ENCODE assay signal across 19 cellular contexts in genomic region chr10:71236286-71236685, GRCh38. TPM values are rescaled to one million over a fixed set of nuclear protein-coding genes. Genes with fewer than 3 reads are reported as not detected.
DNase-seq lines count a peak whose midpoint lies in the region; TF ChIP-seq lines count a peak whose summit lies in the region.
"Had no signal": no experiment of that assay in that cellular context is flagged by ENCODE, and none has a peak within 500 bp of the region (broad histone marks: within the 10 kb centered on the region; RNA-seq: fewer than 3 reads in every experiment).

No MANE protein-coding gene starts in this region.

- H3K9me3 Mint-ChIP-seq in glutamatergic neuron (ENCODE audit: unreplicated experiment) = peaks cover 7% of the 10 kb centered on the region
- H3K9me3 Mint-ChIP-seq: stimulated activated memory B cell treated with anti-CD40 and anti-IgM and Interleukin-4, amounts not matched to agents 10 μg/mL and 1 μg/mL and 100 μg/mL, for 72 hours had no signal

- TF ChIP-seq CTCF in AG10803 (conservative IDR thresholded peaks at IDR 0.05; ENCODE audit: low read length) = no peak
- TF ChIP-seq CTCF in Loucy (conservative IDR thresholded peaks at IDR 0.05; ENCODE audit: low read length) = no peak
- no peak for TF ChIP-seq CTCF in glutamatergic neuron (IDR thresholded peaks at IDR 0.05; ENCODE audit: partially characterized antibody, unreplicated experiment)

- H3K79me1 ChIP-seq in neuronal stem cell (ENCODE audit: low read depth, low read length) = no peaks in the 10 kb centered on the region

- WGBS in neuronal stem cell (ENCODE audit: extremely low coverage in 2 of 2, insufficient read length in 2 of 2, insufficient replicate concordance in 1 of 2), 2 donors = no CpG with 5 or more reads among the region's 10 CpGs

- H3K23ac ChIP-seq in neuronal stem cell (ENCODE audit: low read depth, low read length, poor library complexity) = no peak overlapping the region

- H3K4me3 ChIP-seq in AG10803 (ENCODE audit: low read length) (no peak overlapping the region), Loucy (ENCODE audit: low read length, poor library complexity, severe bottlenecking) (no peak overlapping the region), neuronal stem cell (ENCODE audit: low read length in 2 of 2) (no peak overlapping the region)
- H3K4me3 ChIP-seq: HAP-1, upper lobe of right lung had no signal

- peaks cover 23% of the 10 kb centered on the region for H3K4me1 ChIP-seq in Loucy (ENCODE audit: insufficient read depth, low read length, poor library complexity, severe bottlenecking)
- peaks cover 4 to 7% of the 10 kb centered on the region in 2 donors for H3K4me1 ChIP-seq in neuronal stem cell (ENCODE audit: control insufficient read depth in 2 of 2, insufficient read depth in 1 of 2, low read depth in 1 of 2, low read length in 2 of 2)

- H3K27me3 Mint-ChIP-seq in glutamatergic neuron (ENCODE audit: unreplicated experiment) = peaks cover 8% of the 10 kb centered on the region

- no peaks in the 10 kb centered on the region for H3K27me3 ChIP-seq in Loucy (ENCODE audit: insufficient read depth, low read length, poor library complexity, severe bottlenecking)
- peaks cover 0 to 38% (median 0%) of the 10 kb centered on the region in 3 experiments for H3K27me3 ChIP-seq in neuronal stem cell (ENCODE audit: control insufficient read depth in 3 of 3, insufficient read depth in 3 of 3, low read depth in 1 of 3, low read length in 3 of 3)
- H3K27me3 ChIP-seq: heart left ventricle, upper lobe of right lung had no signal

- peaks cover 19% of the 10 kb centered on the region for H3K4me1 Mint-ChIP-seq in glutamatergic neuron (ENCODE audit: low read depth, unreplicated experiment)

- H3K18ac ChIP-seq in neuronal stem cell (ENCODE audit: low read length) = peak overlapping the region; percentile 57

- no peaks in the 10 kb centered on the region for H3F3A ChIP-seq in Loucy (ENCODE audit: low read depth)

- no peaks in the 10 kb centered on the region for H3K79me2 ChIP-seq in Loucy (ENCODE audit: insufficient read depth, low read length)

- peak overlapping the region; percentile 14 for H2BK5ac ChIP-seq in neuronal stem cell (ENCODE audit: low read length)

- no peak overlapping the region for H3K27ac ChIP-seq in neuronal stem cell (replicated peaks; ENCODE audit: low read length)
- H3K27ac ChIP-seq: epithelial cell of prostate had no signal

- no peaks in the 10 kb centered on the region for H3K9me2 ChIP-seq in Loucy (replicated peaks; ENCODE audit: low read depth, low read length)

- H2AFZ ChIP-seq in Loucy (ENCODE audit: low read length) = no peak overlapping the region
- no peak overlapping the region for H2AFZ ChIP-seq in neuronal stem cell (ENCODE audit: low read length)

- H4K8ac ChIP-seq in neuronal stem cell (ENCODE audit: low read depth, low read length) = no peak overlapping the region

- H2BK120ac ChIP-seq in neuronal stem cell (ENCODE audit: low read depth, low read length) = no peak overlapping the region

- H4K20me1 ChIP-seq in Loucy (ENCODE audit: insufficient read depth, low read length, poor library complexity, severe bottlenecking) = no peaks in the 10 kb centered on the region

- DNase-seq in AG10803 (ENCODE audit: low read depth) = peak; percentile 68
- peak; percentile 7 for DNase-seq in glutamatergic neuron
- no peak for DNase-seq in neuronal stem cell (ENCODE audit: low spot score)
- no peak for DNase-seq in activated gamma-delta T cell (lab: John Stamatoyannopoulos, UW)
- DNase-seq in NCI-H146 (lab: John Stamatoyannopoulos, UW) = no peak
- no peak for DNase-seq in DMS79 (lab: John Stamatoyannopoulos, UW)
- no peak for DNase-seq in foreskin melanocyte
- DNase-seq: ACHN; activated CD4-positive, alpha-beta T cell treated with anti-CD3 and anti-CD28 coated beads for 48 hours; activated CD8-positive, alpha-beta memory T cell treated with anti-CD3 and anti-CD28 coated beads, Interleukin-2, amount 50 U/mL, for 4 hours; anterior cingulate cortex; SIG-M5; T-helper 9 cell; upper lobe of right lung had no signal

- peak overlapping the region; percentile 58 for H2AK5ac ChIP-seq in neuronal stem cell (ENCODE audit: low read depth, low read length)

- H3K36me3 ChIP-seq in Loucy (ENCODE audit: insufficient read depth, low read length) (no peaks in the 10 kb centered on the region), neuronal stem cell (replicated peaks in 1 of 2; ENCODE audit: control insufficient read depth in 2 of 2, insufficient read depth in 2 of 2, low read length in 2 of 2) (no peaks in the 10 kb centered on the region)
- H3K36me3 ChIP-seq: HAP-1, heart left ventricle, upper lobe of right lung had no signal

- H2BK15ac ChIP-seq in neuronal stem cell (ENCODE audit: low read length) = no peak overlapping the region

- no peak overlapping the region for H3K14ac ChIP-seq in neuronal stem cell (ENCODE audit: low read length)

- no peaks in the 10 kb centered on the region for H3K9me3 ChIP-seq in Loucy (ENCODE audit: insufficient read depth, low read depth, low read length)
- H3K9me3 ChIP-seq in neuronal stem cell (replicated peaks in 1 of 2; ENCODE audit: control insufficient read depth in 2 of 2, insufficient read depth in 1 of 2, low read depth in 1 of 2, low read length in 2 of 2) = no peaks in the 10 kb centered on the region
- H3K9me3 ChIP-seq: HAP-1, heart left ventricle, upper lobe of right lung had no signal

- no peak overlapping the region for H2BK12ac ChIP-seq in neuronal stem cell (ENCODE audit: low read length)

- no peaks in the 10 kb centered on the region for H3K36me3 Mint-ChIP-seq in glutamatergic neuron (ENCODE audit: unreplicated experiment)
- H3K36me3 Mint-ChIP-seq: stimulated activated memory B cell treated with anti-CD40 and anti-IgM and Interleukin-4, amounts not matched to agents 10 μg/mL and 1 μg/mL and 100 μg/mL, for 72 hours had no signal

- H3K4me2 ChIP-seq in Loucy (ENCODE audit: low read depth, low read length, poor library complexity, severe bottlenecking) (peak overlapping the region; percentile 18), neuronal stem cell (ENCODE audit: insufficient read depth, low read length, poor library complexity, severe bottlenecking) (no peak overlapping the region)

- H3K4me3 Mint-ChIP-seq in glutamatergic neuron (ENCODE audit: unreplicated experiment) = no peak overlapping the region
- H3K4me3 Mint-ChIP-seq: stimulated activated memory B cell treated with anti-CD40 and anti-IgM and Interleukin-4, amounts not matched to agents 10 μg/mL and 1 μg/mL and 100 μg/mL, for 72 hours had no signal

- H3K9ac ChIP-seq in Loucy (ENCODE audit: low read depth, low read length, poor library complexity, severe bottlenecking) (no peak overlapping the region), neuronal stem cell (ENCODE audit: low read depth, low read length, poor library complexity) (peak overlapping the region; percentile 9)

- H4K91ac ChIP-seq in neuronal stem cell (ENCODE audit: low read depth, low read length, poor library complexity) = no peak overlapping the region

- H3K4ac ChIP-seq in neuronal stem cell (ENCODE audit: low read length) = no peak overlapping the region

- H3K27ac Mint-ChIP-seq in glutamatergic neuron (ENCODE audit: unreplicated experiment) = no peak overlapping the region
- H3K27ac Mint-ChIP-seq: stimulated activated memory B cell treated with anti-CD40 and anti-IgM and Interleukin-4, amounts not matched to agents 10 μg/mL and 1 μg/mL and 100 μg/mL, for 72 hours had no signal

RNA-seq across cellular contexts. Expression of gene UNC5B, which starts 23.9 kb away (rescaled TPM):
- total RNA-seq in glutamatergic neuron (ENCODE audit: unreplicated experiment) = 22.6 TPM
- 2.8 TPM for polyA plus RNA-seq in neuronal stem cell (2013, experiment 1 of 2)
- polyA plus RNA-seq in neuronal stem cell (2013, experiment 2 of 2) = 2.8 TPM

Comparison
In these comparisons a context has a peak if more than half of its experiments do, and no peak if none do; other contexts are left out.
1. DNase-seq: peak in AG10803 (single experiment) and glutamatergic neuron (single experiment); none in neuronal stem cell (single experiment), activated gamma-delta T cell (single experiment), NCI-H146 (single experiment), DMS79 (single experiment) and foreskin melanocyte (single experiment).